1 cellular context compared by ENCODE assay signal in the genomic region with DNA sequence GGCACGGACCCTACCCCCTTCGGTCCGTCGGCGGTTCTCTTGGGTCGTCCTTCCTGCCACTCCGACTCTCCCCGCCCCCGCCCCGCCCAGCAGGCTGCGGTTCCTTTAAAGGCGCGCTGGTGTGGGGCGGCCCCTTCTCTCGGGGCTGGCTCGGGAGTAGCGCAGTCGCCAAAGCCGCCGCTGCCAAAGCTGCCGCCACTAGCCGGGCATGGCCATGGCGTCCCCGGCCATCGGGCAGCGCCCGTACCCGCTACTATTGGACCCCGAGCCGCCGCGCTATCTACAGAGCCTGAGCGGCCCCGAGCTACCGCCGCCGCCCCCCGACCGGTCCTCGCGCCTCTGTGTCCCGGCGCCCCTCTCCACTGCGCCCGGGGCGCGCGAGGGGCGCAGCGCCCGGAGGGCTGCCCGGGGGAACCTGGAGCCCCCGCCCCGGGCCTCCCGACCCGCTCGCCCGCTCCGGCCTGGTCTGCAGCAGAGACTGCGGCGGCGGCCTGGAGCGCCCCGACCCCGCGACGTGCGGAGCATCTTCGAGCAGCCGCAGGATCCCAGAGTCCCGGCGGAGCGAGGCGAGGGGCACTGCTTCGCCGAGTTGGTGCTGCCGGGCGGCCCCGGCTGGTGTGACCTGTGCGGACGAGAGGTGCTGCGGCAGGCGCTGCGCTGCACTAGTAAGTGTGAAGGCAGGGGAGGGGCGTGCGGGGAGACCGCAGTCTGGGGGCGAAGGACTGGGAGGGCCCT.
TF ChIP-seq lines count a peak whose summit lies in the region.

A gene with protein sequence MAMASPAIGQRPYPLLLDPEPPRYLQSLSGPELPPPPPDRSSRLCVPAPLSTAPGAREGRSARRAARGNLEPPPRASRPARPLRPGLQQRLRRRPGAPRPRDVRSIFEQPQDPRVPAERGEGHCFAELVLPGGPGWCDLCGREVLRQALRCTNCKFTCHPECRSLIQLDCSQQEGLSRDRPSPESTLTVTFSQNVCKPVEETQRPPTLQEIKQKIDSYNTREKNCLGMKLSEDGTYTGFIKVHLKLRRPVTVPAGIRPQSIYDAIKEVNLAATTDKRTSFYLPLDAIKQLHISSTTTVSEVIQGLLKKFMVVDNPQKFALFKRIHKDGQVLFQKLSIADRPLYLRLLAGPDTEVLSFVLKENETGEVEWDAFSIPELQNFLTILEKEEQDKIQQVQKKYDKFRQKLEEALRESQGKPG (plus strand): TSS at position 137 of the 735 bp plus-strand sequence. CDS start 72 bp downstream, at position 209.

TF ChIP-seq in K562, 482 proteins besides CTCF, POLR2A, EP300 and RAD21 (continued from another document and continues in another):
- TF ChIP-seq, protein P1, sequence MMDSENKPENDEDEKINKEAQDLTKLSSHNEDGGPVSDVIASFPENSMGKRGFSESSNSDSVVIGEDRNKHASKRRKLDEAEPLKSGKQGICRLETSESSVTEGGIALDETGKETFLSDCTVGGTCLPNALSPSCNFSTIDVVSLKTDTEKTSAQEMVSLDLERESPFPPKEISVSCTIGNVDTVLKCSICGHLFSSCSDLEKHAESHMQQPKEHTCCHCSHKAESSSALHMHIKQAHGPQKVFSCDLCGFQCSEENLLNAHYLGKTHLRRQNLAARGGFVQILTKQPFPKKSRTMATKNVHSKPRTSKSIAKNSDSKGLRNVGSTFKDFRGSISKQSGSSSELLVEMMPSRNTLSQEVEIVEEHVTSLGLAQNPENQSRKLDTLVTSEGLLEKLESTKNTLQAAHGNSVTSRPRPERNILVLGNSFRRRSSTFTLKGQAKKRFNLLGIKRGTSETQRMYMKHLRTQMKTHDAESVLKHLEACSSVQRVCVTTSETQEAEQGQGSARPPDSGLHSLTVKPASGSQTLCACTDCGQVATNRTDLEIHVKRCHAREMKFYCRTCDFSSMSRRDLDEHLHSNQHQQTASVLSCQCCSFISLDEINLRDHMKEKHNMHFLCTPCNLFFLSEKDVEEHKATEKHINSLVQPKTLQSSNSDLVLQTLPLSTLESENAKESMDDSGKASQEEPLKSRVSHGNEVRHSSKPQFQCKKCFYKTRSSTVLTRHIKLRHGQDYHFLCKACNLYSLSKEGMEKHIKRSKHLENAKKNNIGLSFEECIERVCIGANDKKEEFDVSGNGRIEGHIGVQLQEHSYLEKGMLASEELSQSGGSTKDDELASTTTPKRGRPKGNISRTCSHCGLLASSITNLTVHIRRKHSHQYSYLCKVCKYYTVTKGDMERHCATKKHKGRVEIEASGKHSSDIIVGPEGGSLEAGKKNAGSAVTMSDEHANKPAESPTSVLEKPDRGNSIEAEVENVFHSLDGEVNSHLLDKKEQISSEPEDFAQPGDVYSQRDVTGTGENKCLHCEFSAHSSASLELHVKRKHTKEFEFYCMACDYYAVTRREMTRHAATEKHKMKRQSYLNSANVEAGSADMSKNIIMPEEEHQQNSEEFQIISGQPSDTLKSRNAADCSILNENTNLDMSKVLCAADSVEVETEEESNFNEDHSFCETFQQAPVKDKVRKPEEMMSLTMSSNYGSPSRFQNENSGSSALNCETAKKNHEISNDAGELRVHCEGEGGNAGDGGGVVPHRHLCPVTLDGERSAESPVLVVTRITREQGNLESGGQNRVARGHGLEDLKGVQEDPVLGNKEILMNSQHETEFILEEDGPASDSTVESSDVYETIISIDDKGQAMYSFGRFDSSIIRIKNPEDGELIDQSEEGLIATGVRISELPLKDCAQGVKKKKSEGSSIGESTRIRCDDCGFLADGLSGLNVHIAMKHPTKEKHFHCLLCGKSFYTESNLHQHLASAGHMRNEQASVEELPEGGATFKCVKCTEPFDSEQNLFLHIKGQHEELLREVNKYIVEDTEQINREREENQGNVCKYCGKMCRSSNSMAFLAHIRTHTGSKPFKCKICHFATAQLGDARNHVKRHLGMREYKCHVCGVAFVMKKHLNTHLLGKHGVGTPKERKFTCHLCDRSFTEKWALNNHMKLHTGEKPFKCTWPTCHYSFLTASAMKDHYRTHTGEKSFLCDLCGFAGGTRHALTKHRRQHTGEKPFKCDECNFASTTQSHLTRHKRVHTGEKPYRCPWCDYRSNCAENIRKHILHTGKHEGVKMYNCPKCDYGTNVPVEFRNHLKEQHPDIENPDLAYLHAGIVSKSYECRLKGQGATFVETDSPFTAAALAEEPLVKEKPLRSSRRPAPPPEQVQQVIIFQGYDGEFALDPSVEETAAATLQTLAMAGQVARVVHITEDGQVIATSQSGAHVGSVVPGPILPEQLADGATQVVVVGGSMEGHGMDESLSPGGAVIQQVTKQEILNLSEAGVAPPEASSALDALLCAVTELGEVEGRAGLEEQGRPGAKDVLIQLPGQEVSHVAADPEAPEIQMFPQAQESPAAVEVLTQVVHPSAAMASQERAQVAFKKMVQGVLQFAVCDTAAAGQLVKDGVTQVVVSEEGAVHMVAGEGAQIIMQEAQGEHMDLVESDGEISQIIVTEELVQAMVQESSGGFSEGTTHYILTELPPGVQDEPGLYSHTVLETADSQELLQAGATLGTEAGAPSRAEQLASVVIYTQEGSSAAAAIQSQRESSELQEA (IDR thresholded peaks at IDR 0.05; ENCODE audit: low read depth), result no peak
- TF ChIP-seq FOXK2 (conservative IDR thresholded peaks at IDR 0.05 in 1 of 2, IDR thresholded peaks at IDR 0.05 in 1 of 2; ENCODE audit: low read depth in 2 of 2) (no peak), ZBTB7A (IDR thresholded peaks at IDR 0.05; ENCODE audit: borderline replicate concordance, control insufficient read depth, low read depth, low read length) (no peak; the same call in 1 of the 2 replicates), NFATC3 (IDR thresholded peaks at IDR 0.05) (no peak), HNRNPUL1 (IDR thresholded peaks at IDR 0.05; ENCODE audit: low read length) (no peak), SMAD3 (CRISPR knock-in tag; conservative IDR thresholded peaks at IDR 0.05) (no peak), TEAD1 (CRISPR knock-in tag; IDR thresholded peaks at IDR 0.05) (no peak), KDM5B (IDR thresholded peaks at IDR 0.05; ENCODE audit: insufficient replicate concordance, low read depth, low read length) (peak; percentile 96), IRF2 (CRISPR knock-in tag; IDR thresholded peaks at IDR 0.05) (no peak), PPARD (CRISPR knock-in tag; IDR thresholded peaks at IDR 0.05) (no peak), RBM25 (IDR thresholded peaks at IDR 0.05; ENCODE audit: low read depth, low read length, severe bottlenecking) (no peak), TEAD4 (IDR thresholded peaks at IDR 0.05; ENCODE audit: low read length) (no peak), TEAD4 (CRISPR knock-in tag; IDR thresholded peaks at IDR 0.05; ENCODE audit: borderline replicate concordance) (no peak), E2F3 (CRISPR knock-in tag; IDR thresholded peaks at IDR 0.05) (0 out of 2 replicates have a peak, but pooled peaks have one; percentile 12), GATA2 (CRISPR knock-in tag; IDR thresholded peaks at IDR 0.05) (no peak), TARDBP (IDR thresholded peaks at IDR 0.05) (no peak), ZNF431 (CRISPR knock-in tag; IDR thresholded peaks at IDR 0.05) (0 out of 2 replicates have a peak, but pooled peaks have one; percentile 46), RFX7 (CRISPR knock-in tag; IDR thresholded peaks at IDR 0.05) (no peak), ZBTB17 (CRISPR knock-in tag; IDR thresholded peaks at IDR 0.05) (peak; percentile 18; the same call in 1 of the 2 replicates), ZNF124 (CRISPR knock-in tag; IDR thresholded peaks at IDR 0.05) (no peak), CBFB (CRISPR knock-in tag; IDR thresholded peaks at IDR 0.05) (no peak), NFXL1 (CRISPR knock-in tag; IDR thresholded peaks at IDR 0.05) (no peak), CREB1 (IDR thresholded peaks at IDR 0.05) (no peak), CREB1 (CRISPR knock-in tag; IDR thresholded peaks at IDR 0.05) (peak; percentile 35; the same call in 1 of the 2 replicates), DNMT1 (IDR thresholded peaks at IDR 0.05) (no peak), HNRNPK (IDR thresholded peaks at IDR 0.05; ENCODE audit: low read depth, low read length, poor library complexity, severe bottlenecking) (no peak), ZZZ3 (IDR thresholded peaks at IDR 0.05) (no peak), KAT7 (CRISPR knock-in tag; IDR thresholded peaks at IDR 0.05; ENCODE audit: borderline replicate concordance) (0 out of 2 replicates have a peak, but pooled peaks have one; percentile 26)
- TF ChIP-seq, protein P2, sequence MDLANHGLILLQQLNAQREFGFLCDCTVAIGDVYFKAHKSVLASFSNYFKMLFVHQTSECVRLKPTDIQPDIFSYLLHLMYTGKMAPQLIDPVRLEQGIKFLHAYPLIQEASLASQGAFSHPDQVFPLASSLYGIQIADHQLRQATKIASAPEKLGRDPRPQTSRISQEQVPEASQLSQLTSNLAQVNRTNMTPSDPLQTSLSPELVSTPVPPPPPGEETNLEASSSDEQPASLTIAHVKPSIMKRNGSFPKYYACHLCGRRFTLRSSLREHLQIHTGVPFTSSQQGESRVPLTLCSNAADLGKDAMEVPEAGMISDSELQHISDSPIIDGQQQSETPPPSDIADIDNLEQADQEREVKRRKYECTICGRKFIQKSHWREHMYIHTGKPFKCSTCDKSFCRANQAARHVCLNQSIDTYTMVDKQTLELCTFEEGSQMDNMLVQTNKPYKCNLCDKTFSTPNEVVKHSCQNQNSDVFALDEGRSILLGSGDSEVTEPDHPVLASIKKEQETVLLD (IDR thresholded peaks at IDR 0.05), result no peak
- TF ChIP-seq, protein P3, sequence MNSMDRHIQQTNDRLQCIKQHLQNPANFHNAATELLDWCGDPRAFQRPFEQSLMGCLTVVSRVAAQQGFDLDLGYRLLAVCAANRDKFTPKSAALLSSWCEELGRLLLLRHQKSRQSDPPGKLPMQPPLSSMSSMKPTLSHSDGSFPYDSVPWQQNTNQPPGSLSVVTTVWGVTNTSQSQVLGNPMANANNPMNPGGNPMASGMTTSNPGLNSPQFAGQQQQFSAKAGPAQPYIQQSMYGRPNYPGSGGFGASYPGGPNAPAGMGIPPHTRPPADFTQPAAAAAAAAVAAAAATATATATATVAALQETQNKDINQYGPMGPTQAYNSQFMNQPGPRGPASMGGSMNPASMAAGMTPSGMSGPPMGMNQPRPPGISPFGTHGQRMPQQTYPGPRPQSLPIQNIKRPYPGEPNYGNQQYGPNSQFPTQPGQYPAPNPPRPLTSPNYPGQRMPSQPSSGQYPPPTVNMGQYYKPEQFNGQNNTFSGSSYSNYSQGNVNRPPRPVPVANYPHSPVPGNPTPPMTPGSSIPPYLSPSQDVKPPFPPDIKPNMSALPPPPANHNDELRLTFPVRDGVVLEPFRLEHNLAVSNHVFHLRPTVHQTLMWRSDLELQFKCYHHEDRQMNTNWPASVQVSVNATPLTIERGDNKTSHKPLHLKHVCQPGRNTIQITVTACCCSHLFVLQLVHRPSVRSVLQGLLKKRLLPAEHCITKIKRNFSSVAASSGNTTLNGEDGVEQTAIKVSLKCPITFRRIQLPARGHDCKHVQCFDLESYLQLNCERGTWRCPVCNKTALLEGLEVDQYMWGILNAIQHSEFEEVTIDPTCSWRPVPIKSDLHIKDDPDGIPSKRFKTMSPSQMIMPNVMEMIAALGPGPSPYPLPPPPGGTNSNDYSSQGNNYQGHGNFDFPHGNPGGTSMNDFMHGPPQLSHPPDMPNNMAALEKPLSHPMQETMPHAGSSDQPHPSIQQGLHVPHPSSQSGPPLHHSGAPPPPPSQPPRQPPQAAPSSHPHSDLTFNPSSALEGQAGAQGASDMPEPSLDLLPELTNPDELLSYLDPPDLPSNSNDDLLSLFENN (IDR thresholded peaks at IDR 0.05; ENCODE audit: low read depth in 2 of 2, low read length in 2 of 2), result no peak
- TF ChIP-seq, protein P4, sequence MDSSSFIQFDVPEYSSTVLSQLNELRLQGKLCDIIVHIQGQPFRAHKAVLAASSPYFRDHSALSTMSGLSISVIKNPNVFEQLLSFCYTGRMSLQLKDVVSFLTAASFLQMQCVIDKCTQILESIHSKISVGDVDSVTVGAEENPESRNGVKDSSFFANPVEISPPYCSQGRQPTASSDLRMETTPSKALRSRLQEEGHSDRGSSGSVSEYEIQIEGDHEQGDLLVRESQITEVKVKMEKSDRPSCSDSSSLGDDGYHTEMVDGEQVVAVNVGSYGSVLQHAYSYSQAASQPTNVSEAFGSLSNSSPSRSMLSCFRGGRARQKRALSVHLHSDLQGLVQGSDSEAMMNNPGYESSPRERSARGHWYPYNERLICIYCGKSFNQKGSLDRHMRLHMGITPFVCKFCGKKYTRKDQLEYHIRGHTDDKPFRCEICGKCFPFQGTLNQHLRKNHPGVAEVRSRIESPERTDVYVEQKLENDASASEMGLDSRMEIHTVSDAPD (CRISPR knock-in tag; IDR thresholded peaks at IDR 0.05), result no peak
- TF ChIP-seq, protein P5, sequence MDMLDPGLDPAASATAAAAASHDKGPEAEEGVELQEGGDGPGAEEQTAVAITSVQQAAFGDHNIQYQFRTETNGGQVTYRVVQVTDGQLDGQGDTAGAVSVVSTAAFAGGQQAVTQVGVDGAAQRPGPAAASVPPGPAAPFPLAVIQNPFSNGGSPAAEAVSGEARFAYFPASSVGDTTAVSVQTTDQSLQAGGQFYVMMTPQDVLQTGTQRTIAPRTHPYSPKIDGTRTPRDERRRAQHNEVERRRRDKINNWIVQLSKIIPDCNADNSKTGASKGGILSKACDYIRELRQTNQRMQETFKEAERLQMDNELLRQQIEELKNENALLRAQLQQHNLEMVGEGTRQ (CRISPR knock-in tag; IDR thresholded peaks at IDR 0.05), result no peak
- TF ChIP-seq, protein P6, sequence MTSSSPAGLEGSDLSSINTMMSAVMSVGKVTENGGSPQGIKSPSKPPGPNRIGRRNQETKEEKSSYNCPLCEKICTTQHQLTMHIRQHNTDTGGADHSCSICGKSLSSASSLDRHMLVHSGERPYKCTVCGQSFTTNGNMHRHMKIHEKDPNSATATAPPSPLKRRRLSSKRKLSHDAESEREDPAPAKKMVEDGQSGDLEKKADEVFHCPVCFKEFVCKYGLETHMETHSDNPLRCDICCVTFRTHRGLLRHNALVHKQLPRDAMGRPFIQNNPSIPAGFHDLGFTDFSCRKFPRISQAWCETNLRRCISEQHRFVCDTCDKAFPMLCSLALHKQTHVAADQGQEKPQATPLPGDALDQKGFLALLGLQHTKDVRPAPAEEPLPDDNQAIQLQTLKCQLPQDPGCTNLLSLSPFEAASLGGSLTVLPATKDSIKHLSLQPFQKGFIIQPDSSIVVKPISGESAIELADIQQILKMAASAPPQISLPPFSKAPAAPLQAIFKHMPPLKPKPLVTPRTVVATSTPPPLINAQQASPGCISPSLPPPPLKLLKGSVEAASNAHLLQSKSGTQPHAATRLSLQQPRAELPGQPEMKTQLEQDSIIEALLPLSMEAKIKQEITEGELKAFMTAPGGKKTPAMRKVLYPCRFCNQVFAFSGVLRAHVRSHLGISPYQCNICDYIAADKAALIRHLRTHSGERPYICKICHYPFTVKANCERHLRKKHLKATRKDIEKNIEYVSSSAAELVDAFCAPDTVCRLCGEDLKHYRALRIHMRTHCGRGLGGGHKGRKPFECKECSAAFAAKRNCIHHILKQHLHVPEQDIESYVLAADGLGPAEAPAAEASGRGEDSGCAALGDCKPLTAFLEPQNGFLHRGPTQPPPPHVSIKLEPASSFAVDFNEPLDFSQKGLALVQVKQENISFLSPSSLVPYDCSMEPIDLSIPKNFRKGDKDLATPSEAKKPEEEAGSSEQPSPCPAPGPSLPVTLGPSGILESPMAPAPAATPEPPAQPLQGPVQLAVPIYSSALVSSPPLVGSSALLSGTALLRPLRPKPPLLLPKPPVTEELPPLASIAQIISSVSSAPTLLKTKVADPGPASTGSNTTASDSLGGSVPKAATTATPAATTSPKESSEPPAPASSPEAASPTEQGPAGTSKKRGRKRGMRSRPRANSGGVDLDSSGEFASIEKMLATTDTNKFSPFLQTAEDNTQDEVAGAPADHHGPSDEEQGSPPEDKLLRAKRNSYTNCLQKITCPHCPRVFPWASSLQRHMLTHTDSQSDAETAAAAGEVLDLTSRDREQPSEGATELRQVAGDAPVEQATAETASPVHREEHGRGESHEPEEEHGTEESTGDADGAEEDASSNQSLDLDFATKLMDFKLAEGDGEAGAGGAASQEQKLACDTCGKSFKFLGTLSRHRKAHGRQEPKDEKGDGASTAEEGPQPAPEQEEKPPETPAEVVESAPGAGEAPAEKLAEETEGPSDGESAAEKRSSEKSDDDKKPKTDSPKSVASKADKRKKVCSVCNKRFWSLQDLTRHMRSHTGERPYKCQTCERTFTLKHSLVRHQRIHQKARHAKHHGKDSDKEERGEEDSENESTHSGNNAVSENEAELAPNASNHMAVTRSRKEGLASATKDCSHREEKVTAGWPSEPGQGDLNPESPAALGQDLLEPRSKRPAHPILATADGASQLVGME (CRISPR knock-in tag; IDR thresholded peaks at IDR 0.05), result peak; percentile 51; the same call in 1 of the 2 replicates
